ENCODE assay signal across 30 cellular contexts in the genomic region with DNA sequence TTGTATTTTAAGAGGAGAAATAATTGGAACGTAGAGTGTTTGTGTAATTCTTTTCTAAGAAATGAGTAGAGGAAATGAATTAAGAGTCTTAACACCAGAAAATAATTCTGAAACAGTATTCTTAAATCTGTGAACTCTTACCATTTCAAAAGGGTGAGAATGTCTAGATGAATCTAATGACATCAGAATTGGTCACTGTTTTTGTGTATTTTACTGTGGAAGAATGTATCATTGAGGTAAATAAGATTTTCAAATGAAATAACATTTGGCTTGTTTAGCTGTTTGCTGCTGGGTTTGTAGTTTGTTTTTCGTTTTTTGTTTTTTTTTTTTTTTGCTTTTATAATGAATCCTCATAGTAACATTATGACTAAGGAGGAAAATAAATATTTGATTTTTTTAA.
"Had no signal": no experiment of that assay in that cellular context is flagged by ENCODE, and none has a peak within 500 bp of the region (broad histone marks: within the 10 kb centered on the region; RNA-seq: fewer than 3 reads in every experiment).

No MANE protein-coding gene starts in this region.

- H3K4me3 Mint-ChIP-seq: activated B cell treated with CpG ODN at 0.5 μM for 24 hours; activated T-helper 17 cell treated with anti-CD3 and anti-CD28 coated beads, Interleukin-2, amount 50 U/mL, for 72 hours; mesothelial cell of epicardium; naive B cell; nephron progenitor cell; stimulated activated memory B cell treated with anti-CD40 and anti-IgM and Interleukin-4, amounts not matched to agents 10 μg/mL and 1 μg/mL and 100 μg/mL, for 72 hours; stimulated activated naive CD8-positive, alpha-beta T cell treated with anti-CD3 and anti-CD28 coated beads, Interleukin-15, amount 100 ng/mL, for 72 hours; T-helper 1 cell treated with Interleukin-12 subunit alpha and Interleukin-12 subunit beta and Interleukin-4 antibody, amounts not matched to agents 30 μg/mL and 1 μg/mL, for 36 hours had no signal

- H3K36me3 ChIP-seq: ovary had no signal

- FAIRE-seq: small intestine had no signal

- H3K4me1 Mint-ChIP-seq: activated B cell treated with CpG ODN at 0.5 μM for 24 hours; naive B cell; nephron progenitor cell; stimulated activated memory B cell treated with anti-CD40 and anti-IgM and Interleukin-4, amounts not matched to agents 10 μg/mL and 1 μg/mL and 100 μg/mL, for 72 hours; stimulated activated naive CD8-positive, alpha-beta T cell treated with anti-CD3 and anti-CD28 coated beads, Interleukin-15, amount 100 ng/mL, for 72 hours had no signal

- H3K27me3 ChIP-seq: esophagus muscularis mucosa, neutrophil, ovary, sigmoid colon, upper lobe of left lung, vagina had no signal

- H3K9me3 Mint-ChIP-seq: activated B cell treated with CpG ODN at 0.5 μM for 24 hours; activated T-helper 17 cell treated with anti-CD3 and anti-CD28 coated beads, Interleukin-2, amount 50 U/mL, for 72 hours; mesothelial cell of epicardium; naive B cell; nephron progenitor cell; stimulated activated memory B cell treated with anti-CD40 and anti-IgM and Interleukin-4, amounts not matched to agents 10 μg/mL and 1 μg/mL and 100 μg/mL, for 72 hours; stimulated activated naive CD8-positive, alpha-beta T cell treated with anti-CD3 and anti-CD28 coated beads, Interleukin-15, amount 100 ng/mL, for 72 hours; T-helper 1 cell treated with Interleukin-12 subunit alpha and Interleukin-12 subunit beta and Interleukin-4 antibody, amounts not matched to agents 30 μg/mL and 1 μg/mL, for 36 hours had no signal

- H3K27ac Mint-ChIP-seq: activated B cell treated with CpG ODN at 0.5 μM for 24 hours; activated T-helper 17 cell treated with anti-CD3 and anti-CD28 coated beads, Interleukin-2, amount 50 U/mL, for 72 hours; mesothelial cell of epicardium; nephron progenitor cell; stimulated activated memory B cell treated with anti-CD40 and anti-IgM and Interleukin-4, amounts not matched to agents 10 μg/mL and 1 μg/mL and 100 μg/mL, for 72 hours; T-helper 1 cell treated with Interleukin-12 subunit alpha and Interleukin-12 subunit beta and Interleukin-4 antibody, amounts not matched to agents 30 μg/mL and 1 μg/mL, for 36 hours had no signal

- H3K4me1 ChIP-seq: esophagus muscularis mucosa, prostate gland, sigmoid colon, upper lobe of left lung, vagina had no signal

- DNase-seq: activated B cell treated with CpG ODN at 0.5 μM for 24 hours; activated CD4-positive, alpha-beta T cell treated with anti-CD3 and anti-CD28 coated beads, Interleukin-2, amount 50 U/mL, for 1 hour; activated CD8-positive, alpha-beta memory T cell treated with anti-CD3 and anti-CD28 coated beads for 24 hours; activated CD8-positive, alpha-beta memory T cell treated with anti-CD3 and anti-CD28 coated beads, Interleukin-2, amount 50 U/mL, for 4 hours; activated gamma-delta T cell treated with Interleukin-2 at 50 U/mL for 16 hours; activated naive CD4-positive, alpha-beta T cell treated with anti-CD3 and anti-CD28 coated beads, Interleukin-2, amount 50 U/mL, for 16 hours; activated T-cell treated with anti-CD3 and anti-CD28 coated beads, Interleukin-2, amount 50 U/mL, for 1 hour; amniotic stem cell; caudate nucleus; glutamatergic neuron; islet precursor cell; left cardiac atrium; naive B cell; nephron progenitor cell; ovary; retina; sigmoid colon; small intestine; stimulated activated CD4-positive, alpha-beta T cell treated with anti-CD3 and anti-CD28 coated beads, Interleukin-4, amount 100 ng/mL, for 24 hours; stimulated activated naive CD8-positive, alpha-beta T cell treated with anti-CD3 and anti-CD28 coated beads, Interleukin-15, amount 100 ng/mL, for 72 hours; substantia nigra; upper lobe of left lung had no signal

- H3K9me3 ChIP-seq: esophagus muscularis mucosa, neutrophil, ovary, prostate gland, sigmoid colon, upper lobe of left lung, vagina had no signal

- H3K27me3 Mint-ChIP-seq: activated B cell treated with CpG ODN at 0.5 μM for 24 hours; activated T-helper 17 cell treated with anti-CD3 and anti-CD28 coated beads, Interleukin-2, amount 50 U/mL, for 72 hours; naive B cell; stimulated activated memory B cell treated with anti-CD40 and anti-IgM and Interleukin-4, amounts not matched to agents 10 μg/mL and 1 μg/mL and 100 μg/mL, for 72 hours; stimulated activated naive CD8-positive, alpha-beta T cell treated with anti-CD3 and anti-CD28 coated beads, Interleukin-15, amount 100 ng/mL, for 72 hours had no signal

- ATAC-seq: activated T-helper 17 cell treated with anti-CD3 and anti-CD28 coated beads, Interleukin-2, amount 50 U/mL, for 72 hours; stimulated activated memory B cell treated with anti-CD40 and anti-IgM and Interleukin-4, amounts not matched to agents 10 μg/mL and 1 μg/mL and 100 μg/mL, for 72 hours; stimulated activated naive CD8-positive, alpha-beta T cell treated with anti-CD3 and anti-CD28 coated beads, Interleukin-15, amount 100 ng/mL, for 72 hours had no signal

- H3K4me3 ChIP-seq: esophagus muscularis mucosa, ovary, prostate gland, sigmoid colon, upper lobe of left lung, vagina had no signal

- H3K27ac ChIP-seq: esophagus muscularis mucosa, neutrophil, ovary, prostate gland, sigmoid colon, upper lobe of left lung, vagina had no signal
